ENCODE assay signal across 12 cellular contexts in genomic region chr19:10736916-10737551, GRCh38. TPM values are rescaled to one million over a fixed set of nuclear protein-coding genes. Genes with fewer than 3 reads are reported as not detected.
DNase-seq lines count a peak whose midpoint lies in the region; ATAC-seq, FAIRE-seq and TF ChIP-seq lines count a peak whose summit lies in the region.
"Had no signal": no experiment of that assay in that cellular context is flagged by ENCODE, and none has a peak within 500 bp of the region (broad histone marks: within the 10 kb centered on the region; RNA-seq: fewer than 3 reads in every experiment).

No MANE protein-coding gene starts in this region.

- FAIRE-seq in GM12878 (lab: Jason Lieb, UNC) = no peak
- FAIRE-seq in HTR-8/SVneo (lab: Jason Lieb, UNC) = no peak
- FAIRE-seq: pancreas had no signal

- ATAC-seq in GM12878 (no peak), lung (ENCODE audit: insufficient read depth, low FRiP score) (peak; percentile 52), HG03108 (IDR thresholded peaks at IDR 0.05; ENCODE audit: unreplicated experiment) (no peak)
- ATAC-seq: pancreas had no signal

- DNase-seq in MCF 10A (ENCODE audit: unreplicated experiment) (no peak), breast epithelium (ENCODE audit: low spot score in 2 of 2) (no peak), GM12878 (ENCODE audit: low read depth, low spot score) (no peak), lung (ENCODE audit: low spot score) (peak; percentile 72), thyroid gland (peak; percentile 63 to 67), HTR-8/SVneo (ENCODE audit: insufficient read length, low spot score) (no peak)
- DNase-seq in activated T-helper 1 cell treated with anti-CD3 and anti-CD28 coated beads, Interleukin-12 subunit alpha, Interleukin-12 subunit beta, Interleukin-2, Interleukin-4 antibody, amounts not matched to agents 30 ng/mL and 10 ng/mL and 1 ng/mL, durations not matched to agents 14 hours and 24 hours and 36 hours (ENCODE audit: low spot score) = no peak
- DNase-seq: DMS79, head of caudate nucleus, NCI-H2081 treated with DMSO at 0.1 percent for 48 hours had no signal

- H3K79me2 ChIP-seq in GM12878 (ENCODE audit: control insufficient read depth, insufficient read depth, low read length) = peaks cover 68% of the 10 kb centered on the region

- TF ChIP-seq EP300 in GM12878 (IDR thresholded peaks at IDR 0.05; ENCODE audit: borderline replicate concordance in 1 of 2, control insufficient read depth in 1 of 2, low read depth in 2 of 2, low read length in 2 of 2) = no peak

- H3K27me3 Mint-ChIP-seq in MCF 10A (ENCODE audit: insufficient read depth, unreplicated experiment) = no peaks in the 10 kb centered on the region
- H3K27me3 Mint-ChIP-seq in activated T-helper 1 cell treated with anti-CD3 and anti-CD28 coated beads, Interleukin-12 subunit alpha, Interleukin-12 subunit beta, Interleukin-2, Interleukin-4 antibody, amounts not matched to agents 30 ng/mL and 10 ng/mL and 1 ng/mL, durations not matched to agents 14 hours and 24 hours and 36 hours (ENCODE audit: insufficient read depth) = no peaks in the 10 kb centered on the region

- peaks cover 5% of the 10 kb centered on the region for H3K36me3 Mint-ChIP-seq in MCF 10A (ENCODE audit: insufficient read depth, unreplicated experiment)
- H3K36me3 Mint-ChIP-seq in activated T-helper 1 cell treated with anti-CD3 and anti-CD28 coated beads, Interleukin-12 subunit alpha, Interleukin-12 subunit beta, Interleukin-2, Interleukin-4 antibody, amounts not matched to agents 30 ng/mL and 10 ng/mL and 1 ng/mL, durations not matched to agents 14 hours and 24 hours and 36 hours (ENCODE audit: low read depth) = peaks cover 33% of the 10 kb centered on the region

- H3K4me1 ChIP-seq in breast epithelium = no peaks in the 10 kb centered on the region
- peaks cover 16% of the 10 kb centered on the region for H3K4me1 ChIP-seq in GM12878 (ENCODE audit: control insufficient read depth, insufficient read depth, low read length)
- H3K4me1 ChIP-seq in lung (ENCODE audit: control insufficient read depth in 2 of 2, insufficient read depth in 2 of 2, low read length in 2 of 2) = peaks cover 3 to 19% of the 10 kb centered on the region in 2 donors
- peaks cover 26 to 31% of the 10 kb centered on the region in 2 donors for H3K4me1 ChIP-seq in thyroid gland

- no peak overlapping the region for H2AFZ ChIP-seq in GM12878 (ENCODE audit: control insufficient read depth, low read depth, low read length)

- no peaks in the 10 kb centered on the region for H4K20me1 ChIP-seq in GM12878 (ENCODE audit: control insufficient read depth, insufficient read depth)

- H3K27ac ChIP-seq in breast epithelium = no peak overlapping the region
- H3K27ac ChIP-seq in GM12878 (ENCODE audit: control insufficient read depth, insufficient read depth) = no peak overlapping the region; the same call in 1 of the 2 replicates
- peak overlapping the region in 1 of 2 donors; percentile 92 for H3K27ac ChIP-seq in lung (ENCODE audit: low read depth in 1 of 2, low read length in 1 of 2)
- peak overlapping the region in 2 of 3 donors; percentile 71 to 82 for H3K27ac ChIP-seq in thyroid gland
- H3K27ac ChIP-seq: pancreas had no signal

- in situ Hi-C loops in GM12878 (cut with MboI) = no loop called here

- TF ChIP-seq CTCF in MCF 10A (IDR thresholded peaks at IDR 0.05; ENCODE audit: unreplicated experiment) = no peak
- TF ChIP-seq CTCF in breast epithelium (IDR thresholded peaks at IDR 0.05) = no peak
- TF ChIP-seq CTCF in GM12878 (IDR thresholded peaks at IDR 0.05 in 2 of 3, conservative IDR thresholded peaks at IDR 0.05 in 1 of 3; ENCODE audit: control insufficient read depth in 2 of 3, extremely low read depth in 1 of 3, insufficient read depth in 1 of 3, low read depth in 3 of 3, low read length in 3 of 3) = no peak
- TF ChIP-seq CTCF in lung (IDR thresholded peaks at IDR 0.05; ENCODE audit: control extremely low read depth, extremely low read depth) = no peak
- no peak for TF ChIP-seq CTCF in thyroid gland (IDR thresholded peaks at IDR 0.05)

- BruUV-seq in MCF 10A (replicated peaks; lab: Mats Ljungman, UMichigan) (no TSS peak), GM12878 (replicated peaks; lab: Mats Ljungman, UMichigan) (TSS peak; percentile 29)

- H3K4me3 ChIP-seq in breast epithelium (no peak overlapping the region), GM12878 (no peak overlapping the region), lung (no peak overlapping the region), thyroid gland (replicated peaks in 1 of 3) (no peak overlapping the region)
- H3K4me3 ChIP-seq: pancreas had no signal

- H3K4me2 ChIP-seq in GM12878 (ENCODE audit: control insufficient read depth, insufficient read depth) = peak overlapping the region; percentile 32

- no peak overlapping the region for H3K9ac ChIP-seq in GM12878 (ENCODE audit: control insufficient read depth, insufficient read depth, low read length)

- intact Hi-C loops in MCF 10A (cut with micrococcal nuclease) (no loop called here), breast epithelium (cut with DNase I; ENCODE audit: low total_unique reads) (no loop called here), GM12878 (cut with micrococcal nuclease; ENCODE audit: unreplicated experiment) (no loop called here), thyroid gland (cut with DNase I) (no loop called here)
- intact Hi-C loops in activated T-helper 1 cell treated with anti-CD3 and anti-CD28 coated beads, Interleukin-12 subunit alpha, Interleukin-12 subunit beta, Interleukin-2, Interleukin-4 antibody, amounts not matched to agents 30 ng/mL and 10 ng/mL and 1 ng/mL, durations not matched to agents 14 hours and 24 hours and 36 hours (cut with micrococcal nuclease) = no loop called here

- peaks cover 5% of the 10 kb centered on the region for H3K9me3 Mint-ChIP-seq in MCF 10A (ENCODE audit: unreplicated experiment)
- H3K9me3 Mint-ChIP-seq in activated T-helper 1 cell treated with anti-CD3 and anti-CD28 coated beads, Interleukin-12 subunit alpha, Interleukin-12 subunit beta, Interleukin-2, Interleukin-4 antibody, amounts not matched to agents 30 ng/mL and 10 ng/mL and 1 ng/mL, durations not matched to agents 14 hours and 24 hours and 36 hours = peaks cover 4% of the 10 kb centered on the region

- H3K9me3 ChIP-seq in breast epithelium = no peaks in the 10 kb centered on the region
- no peaks in the 10 kb centered on the region; the same call in 1 of the 3 replicates for H3K9me3 ChIP-seq in GM12878 (replicated peaks; ENCODE audit: control insufficient read depth, insufficient read depth, low read length)
- H3K9me3 ChIP-seq in lung (ENCODE audit: control insufficient read depth in 2 of 2, insufficient read depth in 1 of 2, low read length in 1 of 2) = no peaks in the 10 kb centered on the region
- no peaks in the 10 kb centered on the region for H3K9me3 ChIP-seq in thyroid gland
- H3K9me3 ChIP-seq: pancreas had no signal

- TF ChIP-seq POLR2A in breast epithelium (IDR thresholded peaks at IDR 0.05) (no peak), GM12878 (IDR thresholded peaks at IDR 0.05; ENCODE audit: low read depth, low read length) (no peak), thyroid gland (IDR thresholded peaks at IDR 0.05) (peak in 1 of 2 donors; percentile 15)

- CTCF ChIA-PET in MCF 10A (lab: Yijun Ruan, JAX) (interaction anchor here (0.6 kb wide), 1 partner anchor 127 kb away, joined by 3 read pairs; no protein-coding TSS in a partner anchor), GM12878 (lab: Yijun Ruan, JAX) (interaction anchor here (0.8 to 3.2 kb wide), 2 partner anchors 20 to 127 kb away, joined by 3 to 9 read pairs; partner anchors contain the start of gene DNM2)

- peaks cover 11% of the 10 kb centered on the region for H3K4me1 Mint-ChIP-seq in MCF 10A (ENCODE audit: insufficient read depth, unreplicated experiment)
- H3K4me1 Mint-ChIP-seq in activated T-helper 1 cell treated with anti-CD3 and anti-CD28 coated beads, Interleukin-12 subunit alpha, Interleukin-12 subunit beta, Interleukin-2, Interleukin-4 antibody, amounts not matched to agents 30 ng/mL and 10 ng/mL and 1 ng/mL, durations not matched to agents 14 hours and 24 hours and 36 hours (ENCODE audit: low read depth) = peaks cover 31% of the 10 kb centered on the region

- no peak for TF ChIP-seq RAD21 in GM12878 (IDR thresholded peaks at IDR 0.05; ENCODE audit: insufficient read depth, low read depth, low read length)

- WGBS in GM12878 (ENCODE audit: insufficient coverage, insufficient replicate concordance, low lambda C conversion rate, missing lambda C conversion rate) = 76% methylated on average over 9 of the region's 9 CpGs
- WGBS in lung, 2 donors = 73% methylated on average over 9 of the region's 9 CpGs
- 59 to 64% methylated on average over 9 of the region's 9 CpGs for WGBS in thyroid gland, 2 donors

- SMC1A ChIA-PET in GM12878 (lab: Charles Lee; ENCODE audit: uncharacterized antibody, unreplicated experiment) = interaction anchor here (1.3 kb wide), 1 partner anchor 18 kb away, joined by 3 read pairs; no protein-coding TSS in a partner anchor

- no peaks in the 10 kb centered on the region for H3K27me3 ChIP-seq in breast epithelium
- no peaks in the 10 kb centered on the region for H3K27me3 ChIP-seq in GM12878 (replicated peaks in 1 of 2; ENCODE audit: control insufficient read depth in 2 of 2, insufficient read depth in 2 of 2, low read length in 1 of 2)
- H3K27me3 ChIP-seq in lung (ENCODE audit: control insufficient read depth, insufficient read depth) = no peaks in the 10 kb centered on the region
- no peaks in the 10 kb centered on the region for H3K27me3 ChIP-seq in thyroid gland
- H3K27me3 ChIP-seq: pancreas had no signal

- RAD21 ChIA-PET in GM12878 (lab: Charles Lee; ENCODE audit: unreplicated experiment) = interaction anchor here (1.4 kb wide), 1 partner anchor 20 kb away, joined by 4 read pairs; the partner anchor contains the start of gene DNM2

- H3K27ac Mint-ChIP-seq in MCF 10A (ENCODE audit: low read depth, unreplicated experiment) = peak overlapping the region; percentile 64
- H3K27ac Mint-ChIP-seq in activated T-helper 1 cell treated with anti-CD3 and anti-CD28 coated beads, Interleukin-12 subunit alpha, Interleukin-12 subunit beta, Interleukin-2, Interleukin-4 antibody, amounts not matched to agents 30 ng/mL and 10 ng/mL and 1 ng/mL, durations not matched to agents 14 hours and 24 hours and 36 hours = no peak overlapping the region

- H3K4me3 Mint-ChIP-seq in MCF 10A (ENCODE audit: unreplicated experiment) = no peak overlapping the region
- no peak overlapping the region for H3K4me3 Mint-ChIP-seq in activated T-helper 1 cell treated with anti-CD3 and anti-CD28 coated beads, Interleukin-12 subunit alpha, Interleukin-12 subunit beta, Interleukin-2, Interleukin-4 antibody, amounts not matched to agents 30 ng/mL and 10 ng/mL and 1 ng/mL, durations not matched to agents 14 hours and 24 hours and 36 hours

- H3K36me3 ChIP-seq in breast epithelium (no peaks in the 10 kb centered on the region), GM12878 (ENCODE audit: control insufficient read depth in 2 of 2, insufficient read depth in 2 of 2, low read length in 1 of 2) (peaks cover 0 to 2% of the 10 kb centered on the region in 2 experiments; a peak in 3 of 4 replicates), lung (ENCODE audit: control insufficient read depth in 2 of 2, insufficient read depth in 2 of 2, low read length in 2 of 2) (peaks cover 0 to 2% of the 10 kb centered on the region in 2 donors), thyroid gland (no peaks in the 10 kb centered on the region)
- H3K36me3 ChIP-seq: pancreas had no signal

- POLR2A ChIA-PET in MCF 10A (lab: Yijun Ruan, JAX) = interaction anchor here (1.5 kb wide), 1 partner anchor 19 kb away, joined by 3 read pairs; the partner anchor contains the start of gene DNM2
- POLR2A ChIA-PET in GM12878 (lab: Charles Lee) = interaction anchor here (0.5 to 0.6 kb wide), 2 partner anchors 131 to 169 kb away, joined by 3 read pairs; no protein-coding TSS in a partner anchor

RNA-seq across cellular contexts. Expression of gene DNM2, which starts 19.2 kb away (rescaled TPM):
- total RNA-seq in MCF 10A (2022) (114 and 125 TPM in 2 replicates), breast epithelium (10 to 100 TPM; 83.1 to 98.6 (median 84.5) TPM), GM12878 (2014; rRNA removed) (56.8 and 68.7 TPM in 2 replicates), GM12878 (2014; rRNA removed; fragmentation: Illumina TruSeq; extraction: Trizol) (53.0 and 58.9 TPM in 2 replicates), GM12878 (2021) (128 and 146 TPM in 2 replicates), lung (100 to 1,000 TPM; 202 to 277 TPM), thyroid gland (100 to 1,000 TPM in 3 of 4 donors, 10 to 100 TPM in 1; 95.1 to 155 (median 120) TPM)
- total RNA-seq in GM12878 (2013; cell fraction: nucleolus; rRNA removed) = 284 and 297 TPM in 2 replicates
- 38.6 TPM for polyA plus RNA-seq in GM12878 (2011; ENCODE audit: low read depth)
- polyA plus RNA-seq in GM12878 (2011; rRNA removed) (22.8 and 47.4 TPM in 2 replicates), GM12878 (2014; fragmentation: Illumina TruSeq; extraction: Trizol) (54.5 and 69.2 TPM in 2 replicates), GM12878 (2014; fragmentation: Nextera tagmentation; extraction: Ambion mirVana) (1 to 10 TPM; 1.2 to 3.4 TPM), GM12878 (2014; rRNA removed) (93.1 and 113 TPM in 2 replicates), GM12878 (2016; fragmentation: Nextera tagmentation; extraction: Ambion mirVana) (100 to 1,000 TPM in 1 of 2 experiments, 10 to 100 TPM in 1; 98.3 to 100 TPM), lung (100 to 1,000 TPM; 172 to 206 TPM)
- polyA plus RNA-seq in GM12878 (2011; cell fraction: cytosol; rRNA removed) = 40.7 and 47.0 TPM in 2 replicates
- polyA plus RNA-seq in GM12878 (2011; cell fraction: nucleus; rRNA removed) = 133 and 175 TPM in 2 replicates
- polyA plus RNA-seq in GM12878 (2012) = 82.2 and 92.4 TPM in 2 replicates
- polyA minus RNA-seq in GM12878 (2011; rRNA and poly(A)+ RNA removed) = 102 and 114 TPM in 2 replicates
- polyA minus RNA-seq in GM12878 (2011; cell fraction: cytosol; rRNA and poly(A)+ RNA removed) = 44.5 and 54.7 TPM in 2 replicates
- polyA minus RNA-seq in GM12878 (2011; cell fraction: nucleus; rRNA and poly(A)+ RNA removed) = 103 and 181 TPM in 2 replicates
- total RNA-seq in activated T-helper 1 cell treated with anti-CD3 and anti-CD28 coated beads, Interleukin-12 subunit alpha, Interleukin-12 subunit beta, Interleukin-2, Interleukin-4 antibody, amounts not matched to agents 30 ng/mL and 10 ng/mL and 1 ng/mL, durations not matched to agents 14 hours and 24 hours and 36 hours = 236 and 240 TPM in 2 replicates

RNA-seq across cellular contexts. Expression of gene QTRT1, which starts 35.8 kb away (rescaled TPM):
- 57.5 and 71.3 TPM in 2 replicates for total RNA-seq in MCF 10A (2022)
- total RNA-seq in breast epithelium = 10 to 100 TPM; 29.0 to 47.5 (median 31.2) TPM
- 39.8 and 40.8 TPM in 2 replicates for total RNA-seq in GM12878 (2013; cell fraction: nucleolus; rRNA removed)
- total RNA-seq in GM12878 (2014; rRNA removed) = 40.7 and 44.3 TPM in 2 replicates
- total RNA-seq in GM12878 (2014; rRNA removed; fragmentation: Illumina TruSeq; extraction: Trizol) = 18.1 and 19.9 TPM in 2 replicates
- total RNA-seq in GM12878 (2021) = 55.0 and 59.3 TPM in 2 replicates
- polyA plus RNA-seq in GM12878 (2011; ENCODE audit: low read depth) = 33.3 TPM
- polyA plus RNA-seq in GM12878 (2011; rRNA removed) = 10.7 and 33.9 TPM in 2 replicates
- polyA plus RNA-seq in GM12878 (2011; cell fraction: cytosol; rRNA removed) = 41.3 and 62.3 TPM in 2 replicates
- 244 and 250 TPM in 2 replicates for polyA plus RNA-seq in GM12878 (2011; cell fraction: nucleus; rRNA removed)
- polyA plus RNA-seq in GM12878 (2012) = 42.4 and 48.1 TPM in 2 replicates
- 4.0 and 14.2 TPM in 2 replicates for polyA plus RNA-seq in GM12878 (2014; fragmentation: Illumina TruSeq; extraction: Trizol)
- polyA plus RNA-seq in GM12878 (2014; fragmentation: Nextera tagmentation; extraction: Ambion mirVana) = 1 to 10 TPM in 1 of 2 experiments, under 1 TPM in 1; 0.89 to 8.6 TPM
- polyA plus RNA-seq in GM12878 (2014; rRNA removed) = 66.0 and 71.2 TPM in 2 replicates
- 10 to 100 TPM; 73.7 to 78.9 TPM for polyA plus RNA-seq in GM12878 (2016; fragmentation: Nextera tagmentation; extraction: Ambion mirVana)
- 13.8 and 18.9 TPM in 2 replicates for polyA minus RNA-seq in GM12878 (2011; rRNA and poly(A)+ RNA removed)
- polyA minus RNA-seq in GM12878 (2011; cell fraction: cytosol; rRNA and poly(A)+ RNA removed) = 10.2 and 10.4 TPM in 2 replicates
- polyA minus RNA-seq in GM12878 (2011; cell fraction: nucleus; rRNA and poly(A)+ RNA removed) = 20.6 and 23.8 TPM in 2 replicates
- total RNA-seq in lung = 10 to 100 TPM; 21.0 to 54.5 TPM
- 10 to 100 TPM; 46.9 to 70.6 TPM for polyA plus RNA-seq in lung
- 10 to 100 TPM; 26.2 to 63.3 (median 37.4) TPM for total RNA-seq in thyroid gland
- 93.7 and 101 TPM in 2 replicates for total RNA-seq in activated T-helper 1 cell treated with anti-CD3 and anti-CD28 coated beads, Interleukin-12 subunit alpha, Interleukin-12 subunit beta, Interleukin-2, Interleukin-4 antibody, amounts not matched to agents 30 ng/mL and 10 ng/mL and 1 ng/mL, durations not matched to agents 14 hours and 24 hours and 36 hours

Comparison
In these comparisons a context has a peak if more than half of its experiments do, and no peak if none do; other contexts are left out.
1. DNase-seq: peak in lung (single experiment) and thyroid gland (2 of 2); none in MCF 10A (single experiment), breast epithelium (0 of 2), GM12878 (single experiment), HTR-8/SVneo (single experiment) and activated T-helper 1 cell treated with anti-CD3 and anti-CD28 coated beads, Interleukin-12 subunit alpha, Interleukin-12 subunit beta, Interleukin-2, Interleukin-4 antibody, amounts not matched to agents 30 ng/mL and 10 ng/mL and 1 ng/mL, durations not matched to agents 14 hours and 24 hours and 36 hours (single experiment).
2. H3K27ac ChIP-seq: peak in thyroid gland (2 of 3); none in breast epithelium (0 of 2) and GM12878 (single experiment).